Comparison of ENCODE assay signal across 17 cellular contexts in the genomic region with DNA sequence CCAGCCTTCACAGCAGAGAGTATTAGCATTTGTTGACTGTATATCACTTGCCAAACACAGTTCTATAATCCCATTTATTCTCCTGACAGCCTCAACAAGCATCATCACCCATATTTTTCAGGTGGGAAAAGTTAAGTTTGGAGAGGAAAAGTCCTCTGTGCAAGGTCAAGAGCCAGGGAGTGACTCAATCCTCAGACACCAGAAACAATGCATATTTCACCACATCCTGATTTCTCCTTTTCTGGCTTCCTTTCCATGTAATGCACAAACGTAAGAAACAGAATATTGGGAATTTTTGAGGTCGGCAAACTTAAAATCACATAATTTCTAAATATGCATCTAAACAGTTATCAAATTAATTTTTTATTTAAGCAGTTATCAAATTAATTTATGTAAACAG.
DNase-seq lines count a peak whose midpoint lies in the region; ATAC-seq and TF ChIP-seq lines count a peak whose summit lies in the region.
"Had no signal": no experiment of that assay in that cellular context is flagged by ENCODE, and none has a peak within 500 bp of the region (broad histone marks: within the 10 kb centered on the region; RNA-seq: fewer than 3 reads in every experiment).

No MANE protein-coding gene starts in this region.

- no peak overlapping the region for H3K18ac ChIP-seq in mesenchymal stem cell (ENCODE audit: low read depth in 1 of 2, low read length in 2 of 2)

- peaks cover 5% of the 10 kb centered on the region for H3K9me3 Mint-ChIP-seq in chondrocyte (ENCODE audit: low read depth)
- peaks cover 0 to 6% (median 1%) of the 10 kb centered on the region in 8 donors for H3K9me3 Mint-ChIP-seq in CD4-positive, alpha-beta memory T cell
- H3K9me3 Mint-ChIP-seq: effector memory CD8-positive, alpha-beta T cell; nephron progenitor cell had no signal

- no peak for TF ChIP-seq POLR2A in body of pancreas (IDR thresholded peaks at IDR 0.05)

- peak; percentile 85 for DNase-seq in AG10803 (ENCODE audit: low read depth)
- peak; percentile 59 for DNase-seq in LHCN-M2 (ENCODE audit: low read depth)
- DNase-seq in chondrocyte (ENCODE audit: low spot score) = no peak
- DNase-seq in mesenchymal stem cell = peak; percentile 17
- no peak for DNase-seq in body of pancreas
- no peak for DNase-seq in NCI-H1048 (lab: John Stamatoyannopoulos, UW)
- no peak for DNase-seq in CD4-positive, alpha-beta memory T cell
- DNase-seq: activated CD4-positive, alpha-beta T cell treated with anti-CD3 and anti-CD28 coated beads, Interleukin-2, amount 10 ng/mL, durations not matched to agents 24 days and 14 days; activated naive CD4-positive, alpha-beta T cell treated with Interleukin-2 at 50 U/mL for 16 hours; effector memory CD8-positive, alpha-beta T cell; NCI-H2081 treated with DMSO at 0.1 percent for 48 hours; NCI-H526; nephron progenitor cell had no signal

- H2AFZ ChIP-seq in mesenchymal stem cell (ENCODE audit: low read depth, low read length) = no peak overlapping the region

- POLR2A ChIA-PET in CD4-positive, alpha-beta memory T cell (lab: Charles Lee; ENCODE audit: partially characterized antibody) = no interaction called here

- H2BK5ac ChIP-seq in mesenchymal stem cell (ENCODE audit: low read depth, low read length, poor library complexity, severe bottlenecking) = no peak overlapping the region

- ATAC-seq in body of pancreas = no peak
- ATAC-seq in HG03565 (IDR thresholded peaks at IDR 0.05; ENCODE audit: unreplicated experiment) = no peak
- ATAC-seq: effector memory CD8-positive, alpha-beta T cell had no signal

- H3K4me1 Mint-ChIP-seq in chondrocyte (ENCODE audit: low read depth) = no peaks in the 10 kb centered on the region
- H3K4me1 Mint-ChIP-seq in CD4-positive, alpha-beta memory T cell = peaks cover 3 to 11% (median 5%) of the 10 kb centered on the region in 4 donors
- H3K4me1 Mint-ChIP-seq: nephron progenitor cell had no signal

- H2BK120ac ChIP-seq in mesenchymal stem cell (ENCODE audit: low read depth, low read length) = no peak overlapping the region

- no peak overlapping the region for H3K23ac ChIP-seq in mesenchymal stem cell (ENCODE audit: low read length in 2 of 2)

- H3K27ac ChIP-seq in mesenchymal stem cell (ENCODE audit: low read length, poor library complexity, severe bottlenecking) (no peak overlapping the region), body of pancreas (no peak overlapping the region)
- no peak overlapping the region for H3K27ac ChIP-seq in CD4-positive, alpha-beta memory T cell (ENCODE audit: low read depth, low read length)
- H3K27ac ChIP-seq: SK-N-MC, vagina had no signal

- WGBS in mesenchymal stem cell = no CpG with 5 or more reads among the region's 2 CpGs
- WGBS in body of pancreas, 2 donors = 63 to 74% methylated on average over 2 of the region's 2 CpGs

- intact Hi-C loops in body of pancreas (cut with DNase I) = no loop called here
- intact Hi-C loops in CD4-positive, alpha-beta memory T cell (cut with micrococcal nuclease) = no loop called here

- CTCF ChIA-PET in CD4-positive, alpha-beta memory T cell (lab: Charles Lee; ENCODE audit: partially characterized antibody) = no interaction called here

- H3K9me3 ChIP-seq in mesenchymal stem cell (ENCODE audit: control insufficient read depth, low read length) = peaks cover 8% of the 10 kb centered on the region
- H3K9me3 ChIP-seq in body of pancreas = no peaks in the 10 kb centered on the region
- H3K9me3 ChIP-seq in CD4-positive, alpha-beta memory T cell (ENCODE audit: control insufficient read depth in 1 of 2, low read length in 2 of 2) = no peaks in the 10 kb centered on the region
- H3K9me3 ChIP-seq: vagina had no signal

- no peak overlapping the region for H3K27ac Mint-ChIP-seq in chondrocyte (ENCODE audit: unreplicated experiment)
- no peak overlapping the region for H3K27ac Mint-ChIP-seq in CD4-positive, alpha-beta memory T cell
- H3K27ac Mint-ChIP-seq: activated CD4-positive, alpha-beta T cell treated with anti-CD3 and anti-CD28 coated beads, Interleukin-2, amount 10 ng/mL, durations not matched to agents 24 days and 14 days; effector memory CD8-positive, alpha-beta T cell; nephron progenitor cell; stimulated activated naive CD8-positive, alpha-beta T cell treated with anti-CD3 and anti-CD28 coated beads, Interleukin-15, Interleukin-2, amounts not matched to agents 100 ng/mL and 50 ng/mL, for 24 hours had no signal

- H3K14ac ChIP-seq in mesenchymal stem cell (ENCODE audit: low read length in 2 of 2) = no peak overlapping the region

- H3K9ac ChIP-seq in mesenchymal stem cell (ENCODE audit: low read length) = no peak overlapping the region

- H2BK12ac ChIP-seq in mesenchymal stem cell (ENCODE audit: low read length in 2 of 2) = no peak overlapping the region

- no peaks in the 10 kb centered on the region for H3K79me1 ChIP-seq in mesenchymal stem cell (replicated peaks; ENCODE audit: low read length, poor library complexity, severe bottlenecking)

- no peaks in the 10 kb centered on the region for H3K27me3 ChIP-seq in mesenchymal stem cell (ENCODE audit: control insufficient read depth in 1 of 2, insufficient read depth in 1 of 2, low read length in 2 of 2)
- no peaks in the 10 kb centered on the region for H3K27me3 ChIP-seq in body of pancreas
- no peaks in the 10 kb centered on the region for H3K27me3 ChIP-seq in CD4-positive, alpha-beta memory T cell (ENCODE audit: insufficient read depth, low read length)
- H3K27me3 ChIP-seq: vagina had no signal

- no peak overlapping the region for H2BK15ac ChIP-seq in mesenchymal stem cell (ENCODE audit: low read depth, poor library complexity, severe bottlenecking)

- TF ChIP-seq CTCF in AG10803 (conservative IDR thresholded peaks at IDR 0.05; ENCODE audit: low read length) (no peak), chondrocyte (IDR thresholded peaks at IDR 0.05) (peak; percentile 11), body of pancreas (IDR thresholded peaks at IDR 0.05) (no peak)

- no peaks in the 10 kb centered on the region for H3K27me3 Mint-ChIP-seq in chondrocyte (ENCODE audit: low read depth)
- no peaks in the 10 kb centered on the region for H3K27me3 Mint-ChIP-seq in CD4-positive, alpha-beta memory T cell
- H3K27me3 Mint-ChIP-seq: activated CD4-positive, alpha-beta T cell treated with anti-CD3 and anti-CD28 coated beads, Interleukin-2, amount 10 ng/mL, durations not matched to agents 24 days and 14 days; effector memory CD8-positive, alpha-beta T cell; stimulated activated naive CD8-positive, alpha-beta T cell treated with anti-CD3 and anti-CD28 coated beads, Interleukin-15, Interleukin-2, amounts not matched to agents 100 ng/mL and 50 ng/mL, for 24 hours had no signal

- no peak overlapping the region for H3K4ac ChIP-seq in mesenchymal stem cell (ENCODE audit: low read depth in 1 of 2, low read length in 2 of 2)

- H3K4me2 ChIP-seq in mesenchymal stem cell (ENCODE audit: low read length, poor library complexity, severe bottlenecking) = no peak overlapping the region

- peaks cover 2% of the 10 kb centered on the region for H3K36me3 Mint-ChIP-seq in chondrocyte (ENCODE audit: low read depth)
- no peaks in the 10 kb centered on the region for H3K36me3 Mint-ChIP-seq in CD4-positive, alpha-beta memory T cell

- no peaks in the 10 kb centered on the region for H3K4me1 ChIP-seq in mesenchymal stem cell (ENCODE audit: control insufficient read depth, insufficient read depth, low read depth, low read length)
- H3K4me1 ChIP-seq in body of pancreas = no peaks in the 10 kb centered on the region
- no peaks in the 10 kb centered on the region for H3K4me1 ChIP-seq in CD4-positive, alpha-beta memory T cell (ENCODE audit: insufficient read depth, low read length)
- H3K4me1 ChIP-seq: vagina had no signal

- no peak overlapping the region for H4K8ac ChIP-seq in mesenchymal stem cell (ENCODE audit: low read length)

- H2AK5ac ChIP-seq in mesenchymal stem cell (ENCODE audit: low read length, severe bottlenecking) = no peak overlapping the region

- H3K36me3 ChIP-seq in mesenchymal stem cell (ENCODE audit: control insufficient read depth in 1 of 2, insufficient read depth in 2 of 2, low read depth in 1 of 2, low read length in 2 of 2) (no peaks in the 10 kb centered on the region), body of pancreas (replicated peaks in 1 of 2; ENCODE audit: insufficient read depth in 1 of 2, low read depth in 2 of 2) (no peaks in the 10 kb centered on the region)
- H3K36me3 ChIP-seq in CD4-positive, alpha-beta memory T cell (ENCODE audit: insufficient read depth, low read length) = no peaks in the 10 kb centered on the region
- H3K36me3 ChIP-seq: vagina had no signal

- no peak overlapping the region for H3K4me3 ChIP-seq in AG10803 (ENCODE audit: low read length)
- no peak overlapping the region for H3K4me3 ChIP-seq in mesenchymal stem cell (ENCODE audit: insufficient read depth in 1 of 2, low read depth in 1 of 2, low read length in 2 of 2)
- H3K4me3 ChIP-seq in body of pancreas = no peak overlapping the region
- H3K4me3 ChIP-seq in CD4-positive, alpha-beta memory T cell (ENCODE audit: low read length in 2 of 2) = no peak overlapping the region
- H3K4me3 ChIP-seq: SK-N-MC, vagina had no signal

- H3K4me3 Mint-ChIP-seq in chondrocyte (ENCODE audit: unreplicated experiment) = no peak overlapping the region
- H3K4me3 Mint-ChIP-seq in CD4-positive, alpha-beta memory T cell = no peak overlapping the region
- H3K4me3 Mint-ChIP-seq: activated CD4-positive, alpha-beta T cell treated with anti-CD3 and anti-CD28 coated beads, Interleukin-2, amount 10 ng/mL, durations not matched to agents 24 days and 14 days; effector memory CD8-positive, alpha-beta T cell; nephron progenitor cell; stimulated activated naive CD8-positive, alpha-beta T cell treated with anti-CD3 and anti-CD28 coated beads, Interleukin-15, Interleukin-2, amounts not matched to agents 100 ng/mL and 50 ng/mL, for 24 hours had no signal

- no peak overlapping the region for H4K91ac ChIP-seq in mesenchymal stem cell (ENCODE audit: low read length)

Comparison
In these comparisons a context has a peak if more than half of its experiments do, and no peak if none do; other contexts are left out.
1. DNase-seq: peak in AG10803 (single experiment), LHCN-M2 (single experiment) and mesenchymal stem cell (single experiment); none in chondrocyte (single experiment), body of pancreas (0 of 4), NCI-H1048 (single experiment) and CD4-positive, alpha-beta memory T cell (0 of 5).